8 cellular contexts compared by ENCODE assay signal in genomic region chr4:153345011-153345981, GRCh38. TPM values are rescaled to one million over a fixed set of nuclear protein-coding genes. Genes with fewer than 3 reads are reported as not detected.
DNase-seq lines count a peak whose midpoint lies in the region; ATAC-seq, FAIRE-seq and TF ChIP-seq lines count a peak whose summit lies in the region.

No MANE protein-coding gene starts in this region.

- H2BK120ac ChIP-seq in H1 (replicated peaks; ENCODE audit: low read depth, low read length) = no peak overlapping the region

- H3K18ac ChIP-seq in H1 (ENCODE audit: extremely low read depth, low read length) = peak overlapping the region; percentile 93

- H2AK5ac ChIP-seq in H1 (ENCODE audit: low read depth, low read length) = no peak overlapping the region

- no peak overlapping the region for H3K56ac ChIP-seq in H1 (replicated peaks; ENCODE audit: insufficient read length, low read depth, low read length)

- H2BK15ac ChIP-seq in H1 (ENCODE audit: low read length) = no peak overlapping the region

- no peak; a peak in 2 of 3 replicates for TF ChIP-seq POLR2A in H1 (IDR thresholded peaks at IDR 0.05; ENCODE audit: control extremely low read depth in 1 of 2, low read depth in 2 of 2, low read length in 2 of 2)

- H3K79me2 ChIP-seq in H1 (ENCODE audit: control insufficient read depth in 1 of 2, insufficient read depth in 2 of 2, low read length in 2 of 2) = peaks cover 3 to 42% of the 10 kb centered on the region in 2 experiments; a peak in 3 of 4 replicates

- peak in 1 of 2 experiments; percentile 14; a peak in 1 of 4 replicates for TF ChIP-seq RAD21 in H1 (IDR thresholded peaks at IDR 0.05 in 1 of 2, conservative IDR thresholded peaks at IDR 0.05 in 1 of 2; ENCODE audit: low read depth in 2 of 2, low read length in 2 of 2)

- no peaks in the 10 kb centered on the region for H3K9me3 ChIP-seq in A673 (ENCODE audit: low read depth, low read length, poor library complexity, severe bottlenecking)
- H3K9me3 ChIP-seq in H1 (ENCODE audit: insufficient read depth in 2 of 2, low read depth in 1 of 2, low read length in 1 of 2) = no peaks in the 10 kb centered on the region
- no peaks in the 10 kb centered on the region for H3K9me3 ChIP-seq in mucosa of descending colon

- H3K4me2 ChIP-seq in H1 (ENCODE audit: insufficient read depth in 1 of 2, low read depth in 2 of 2, low read length in 2 of 2) = peak overlapping the region; percentile 79 to 93

- CTCF ChIA-PET in A673 (lab: Charles Lee) = interaction anchor here (3.0 kb wide), 1 partner anchor 229 kb away, joined by 25 read pairs; no protein-coding TSS in a partner anchor
- CTCF ChIA-PET in activated CD4-positive, alpha-beta T cell treated with anti-CD3 and anti-CD28 coated beads, Interleukin-2, amount 10 ng/mL, durations not matched to agents 7 days and 5 days (lab: Charles Lee) = interaction anchor here (1.0 to 2.1 kb wide), 8 partner anchors 8 to 361 kb away, joined by 3 to 8 read pairs (median 4); no protein-coding TSS in a partner anchor
- CTCF ChIA-PET in H1 (lab: Charles Lee; ENCODE audit: partially characterized antibody) = interaction anchor here (0.6 to 2.2 kb wide), 16 partner anchors 9 to 492 kb away, joined by 3 to 13 read pairs (median 4); no protein-coding TSS in a partner anchor

- H2AFZ ChIP-seq in H1 (ENCODE audit: low read length) = peak overlapping the region; percentile 33; the same call in 1 of the 2 replicates

- no peak overlapping the region for H4K91ac ChIP-seq in H1 (replicated peaks; ENCODE audit: insufficient read length, low read length)

- H3K36me3 ChIP-seq in A673 (ENCODE audit: insufficient read depth, low read length, poor library complexity, severe bottlenecking) (no peaks in the 10 kb centered on the region), H1 (ENCODE audit: control insufficient read depth in 2 of 4, insufficient read depth in 4 of 4, low read length in 3 of 4) (peaks cover 0 to 2% (median under 1%) of the 10 kb centered on the region in 4 experiments; a peak in 3 of 8 replicates), mucosa of descending colon (ENCODE audit: low read depth) (no peaks in the 10 kb centered on the region)

- H3K79me1 ChIP-seq in H1 (ENCODE audit: low read depth, low read length) = peaks cover 7% of the 10 kb centered on the region; the same call in 1 of the 2 replicates

- intact Hi-C loops in A673 (cut with micrococcal nuclease; ENCODE audit: unreplicated experiment) (loop anchor here (1.0 to 5.0 kb wide), 5 partner anchors 72 to 407 kb away; no protein-coding TSS in a partner anchor), mucosa of descending colon (cut with DNase I, micrococcal nuclease) (loop anchor here in 1 of 2 donors (10.0 kb wide), 1 partner anchor 230 kb away; no protein-coding TSS in a partner anchor)

- peaks cover 1 to 3% of the 10 kb centered on the region in 2 experiments for H4K20me1 ChIP-seq in H1 (replicated peaks in 1 of 2; ENCODE audit: control insufficient read depth in 1 of 2, insufficient read depth in 2 of 2, low read length in 2 of 2)

- peak; percentile 89 for FAIRE-seq in GM18507 (lab: Jason Lieb, UNC)
- no peak for FAIRE-seq in H1 (lab: Jason Lieb, UNC)

- H3K27me3 ChIP-seq in A673 (replicated peaks; ENCODE audit: insufficient read depth, low read depth, low read length, poor library complexity) (no peaks in the 10 kb centered on the region), H1 (replicated peaks in 1 of 4; ENCODE audit: control insufficient read depth in 3 of 4, extremely low read depth in 1 of 4, insufficient read depth in 3 of 4, low read length in 3 of 4) (no peaks in the 10 kb centered on the region)

- H3K27ac Mint-ChIP-seq in activated CD4-positive, alpha-beta T cell treated with anti-CD3 and anti-CD28 coated beads, Interleukin-2, amount 10 ng/mL, durations not matched to agents 7 days and 5 days = peak overlapping the region; percentile 95

- peak overlapping the region; percentile 67 to 88 (median 86) for H3K9ac ChIP-seq in H1 (replicated peaks in 1 of 4; ENCODE audit: extremely low read depth in 1 of 4, low read depth in 3 of 4, low read length in 3 of 4)

- peak overlapping the region; percentile 96 for H3K27ac ChIP-seq in A673 (ENCODE audit: low read depth, low read length, poor library complexity, severe bottlenecking)
- H3K27ac ChIP-seq in H1 (ENCODE audit: low read depth, low read length) = peak overlapping the region; percentile 88

- peak overlapping the region; percentile 80 for H3K4me3 ChIP-seq in A673 (ENCODE audit: low read depth, low read length, poor library complexity, severe bottlenecking)
- peak overlapping the region; percentile 53 to 80 (median 74) for H3K4me3 ChIP-seq in H1 (ENCODE audit: extremely low read depth in 1 of 4, insufficient read depth in 2 of 4, low read depth in 3 of 4, low read length in 4 of 4)
- peak overlapping the region; percentile 54 for H3K4me3 ChIP-seq in mucosa of descending colon

- peaks cover 5% of the 10 kb centered on the region for H3K27me3 Mint-ChIP-seq in activated CD4-positive, alpha-beta T cell treated with anti-CD3 and anti-CD28 coated beads, Interleukin-2, amount 10 ng/mL, durations not matched to agents 7 days and 5 days

- H3K23ac ChIP-seq in H1 (ENCODE audit: insufficient read length) = no peak overlapping the region

- H3K4me1 Mint-ChIP-seq in activated CD4-positive, alpha-beta T cell treated with anti-CD3 and anti-CD28 coated beads, Interleukin-2, amount 10 ng/mL, durations not matched to agents 7 days and 5 days = peaks cover 48% of the 10 kb centered on the region

- H2BK12ac ChIP-seq in H1 (ENCODE audit: low read depth, low read length) = peak overlapping the region; percentile 56; the same call in 1 of the 2 replicates

- TF ChIP-seq EP300 in H1 (IDR thresholded peaks at IDR 0.05; ENCODE audit: borderline replicate concordance in 1 of 2, low read depth in 2 of 2, low read length in 2 of 2) = no peak

- no peaks in the 10 kb centered on the region for H3K9me3 Mint-ChIP-seq in activated CD4-positive, alpha-beta T cell treated with anti-CD3 and anti-CD28 coated beads, Interleukin-2, amount 10 ng/mL, durations not matched to agents 7 days and 5 days

- BruUV-seq in A673 (replicated peaks; lab: Mats Ljungman, UMichigan) = TSS peak; percentile 63

- H3K14ac ChIP-seq in H1 (ENCODE audit: insufficient read length) = no peak overlapping the region

- WGBS in H1 (ENCODE audit: extremely low coverage in 1 of 2, insufficient coverage in 1 of 2, insufficient read length in 1 of 2, insufficient replicate concordance in 2 of 2, low coverage in 1 of 2, low lambda C conversion rate in 2 of 2, missing lambda C conversion rate in 1 of 2), 2 experiments = 6% methylated on average over 41 of the region's 44 CpGs; no CpG with 5 or more reads in 1 of the 2 experiments

- DNase-seq in A673 (ENCODE audit: low spot score) = peak; percentile 80
- no peak for DNase-seq in GM18507 (ENCODE audit: extremely low spot score, insufficient read length, low read depth)
- DNase-seq in NCI-H345 treated with DMSO at 0.1 percent for 48 hours (lab: John Stamatoyannopoulos, UW; ENCODE audit: unreplicated experiment) = peak; percentile 15
- DNase-seq in activated CD4-positive, alpha-beta T cell treated with anti-CD3 and anti-CD28 coated beads, Interleukin-2, amount 10 ng/mL, durations not matched to agents 7 days and 5 days = peak; percentile 71
- no peak for DNase-seq in H1 (ENCODE audit: low read depth in 1 of 2, low spot score in 2 of 2)
- peak; percentile 46 to 59 (median 53) for DNase-seq in mucosa of descending colon
- peak; percentile 8 to 37 for DNase-seq in stimulated activated CD8-positive, alpha-beta memory T cell treated with anti-CD3 and anti-CD28 coated beads, Interleukin-7, amount 100 ng/mL, for 48 hours (ENCODE audit: extremely low read depth in 1 of 2, low read depth in 1 of 2)

- peak; percentile 29; the same call in 1 of the 2 replicates for TF ChIP-seq CTCF in A673 (conservative IDR thresholded peaks at IDR 0.05; ENCODE audit: low read depth, low read length)
- TF ChIP-seq CTCF in H1 (IDR thresholded peaks at IDR 0.05; ENCODE audit: control extremely low read depth in 1 of 3, insufficient read depth in 1 of 3, low read depth in 1 of 3, low read length in 3 of 3) = no peak
- TF ChIP-seq CTCF in mucosa of descending colon (IDR thresholded peaks at IDR 0.05) = no peak

- no peak overlapping the region for H2BK20ac ChIP-seq in H1 (ENCODE audit: low read length)

- no peak overlapping the region for H4K5ac ChIP-seq in H1 (ENCODE audit: insufficient read length, low read depth, low read length)

- H4K8ac ChIP-seq in H1 (ENCODE audit: extremely low read depth, insufficient read depth, low read length) = peak overlapping the region; percentile 93; the same call in 1 of the 2 replicates

- ATAC-seq in HG03045 (IDR thresholded peaks at IDR 0.05; ENCODE audit: unreplicated experiment) (peak; percentile 22), mucosa of descending colon (peak; percentile 56)

- H3K4me3 Mint-ChIP-seq in activated CD4-positive, alpha-beta T cell treated with anti-CD3 and anti-CD28 coated beads, Interleukin-2, amount 10 ng/mL, durations not matched to agents 7 days and 5 days = peak overlapping the region; percentile 87

- H2BK5ac ChIP-seq in H1 (ENCODE audit: low read depth, low read length) = peak overlapping the region; percentile 84; the same call in 1 of the 2 replicates

- H3K4me1 ChIP-seq in A673 (ENCODE audit: insufficient read depth, low read length, poor library complexity, severe bottlenecking) (peaks cover 46% of the 10 kb centered on the region), H1 (replicated peaks in 1 of 4; ENCODE audit: control insufficient read depth in 3 of 4, insufficient read depth in 4 of 4, low read length in 3 of 4) (peaks cover 0 to 3% (median 2%) of the 10 kb centered on the region in 4 experiments; a peak in 3 of 7 replicates), mucosa of descending colon (ENCODE audit: low read depth) (peaks cover 3% of the 10 kb centered on the region)

- H3K23me2 ChIP-seq in H1 (ENCODE audit: low read depth, low read length) = peaks cover 6% of the 10 kb centered on the region

- H3K4ac ChIP-seq in H1 (replicated peaks; ENCODE audit: insufficient read length, low read depth, low read length) = no peak overlapping the region

- POLR2A ChIA-PET in A673 (lab: Charles Lee; ENCODE audit: low non-redundant PET) (interaction anchor here (0.6 to 0.7 kb wide), 2 partner anchors 8 to 30 kb away, joined by 3 to 4 read pairs; no protein-coding TSS in a partner anchor), H1 (lab: Charles Lee; ENCODE audit: partially characterized antibody) (interaction anchor here (0.7 to 2.4 kb wide), 7 partner anchors 76 to 409 kb away, joined by 3 to 15 read pairs (median 3); partner anchors contain the start of genes FHDC1 and TMEM131L)
- POLR2A ChIA-PET in activated CD4-positive, alpha-beta T cell treated with anti-CD3 and anti-CD28 coated beads, Interleukin-2, amount 10 ng/mL, durations not matched to agents 7 days and 5 days (lab: Charles Lee) = no interaction called here

- peaks cover 17% of the 10 kb centered on the region for H3K36me3 Mint-ChIP-seq in activated CD4-positive, alpha-beta T cell treated with anti-CD3 and anti-CD28 coated beads, Interleukin-2, amount 10 ng/mL, durations not matched to agents 7 days and 5 days (ENCODE audit: low read depth)

RNA-seq across cellular contexts. Expression of gene MND1, which starts 0.8 kb away (rescaled TPM):
- total RNA-seq in A673 (2021) = 43.7 and 46.8 TPM in 2 replicates
- 10 to 100 TPM; 24.2 to 27.6 TPM for total RNA-seq in activated CD4-positive, alpha-beta T cell treated with anti-CD3 and anti-CD28 coated beads, Interleukin-2, amount 10 ng/mL, durations not matched to agents 7 days and 5 days
- 26.2 and 27.4 TPM in 2 replicates for total RNA-seq in H1 (2021; fragmentation: NEBNext Ultra II Directional; extraction: Animal tissue kit (Norgen Biotek cat#: 25700))
- polyA plus RNA-seq in H1 (2011; rRNA removed) = 2.8 and 4.4 TPM in 2 replicates
- polyA plus RNA-seq in H1 (2011; cell fraction: cytosol; rRNA removed) = 16.0 TPM
- polyA plus RNA-seq in H1 (2011; cell fraction: nucleus; rRNA removed) = 1.6 TPM
- polyA plus RNA-seq in H1 (2012, experiment 1 of 2) = 19.8 to 42.6 TPM (median 21.2 TPM) in 4 replicates
- 18.4 TPM for polyA plus RNA-seq in H1 (2012, experiment 2 of 2)
- 40.6 TPM for polyA plus RNA-seq in H1 (2013, experiment 1 of 2)
- 37.5 TPM for polyA plus RNA-seq in H1 (2013, experiment 2 of 2)
- 1.5 and 2.2 TPM in 2 replicates for polyA minus RNA-seq in H1 (2011; rRNA and poly(A)+ RNA removed)
- 8.4 TPM for polyA minus RNA-seq in H1 (2011; cell fraction: cytosol; rRNA and poly(A)+ RNA removed)
- polyA minus RNA-seq in H1 (2011; cell fraction: nucleus; rRNA and poly(A)+ RNA removed) = 5.8 TPM
- total RNA-seq in mucosa of descending colon = 1 to 10 TPM; 1.4 to 5.3 (median 1.6) TPM

Comparison
In these comparisons a context has a peak if more than half of its experiments do, and no peak if none do; other contexts are left out.
1. DNase-seq: peak in A673 (single experiment), NCI-H345 treated with DMSO at 0.1 percent for 48 hours (single experiment), activated CD4-positive, alpha-beta T cell treated with anti-CD3 and anti-CD28 coated beads, Interleukin-2, amount 10 ng/mL, durations not matched to agents 7 days and 5 days (single experiment), mucosa of descending colon (3 of 3) and stimulated activated CD8-positive, alpha-beta memory T cell treated with anti-CD3 and anti-CD28 coated beads, Interleukin-7, amount 100 ng/mL, for 48 hours (2 of 2); none in GM18507 (single experiment) and H1 (0 of 2).
2. Peak in every context shown above with its lines, with median percentiles within 50 percentile points of each other: H3K4me3 ChIP-seq.